In genomic region chr3:12879191-12879815, GRCh38 we compare ENCODE assay signal across 3 cellular contexts.
TF ChIP-seq lines count a peak whose summit lies in the region.

No MANE protein-coding gene starts in this region.

TF ChIP-seq in SK-N-SH, 30 proteins besides CTCF, POLR2A, EP300 and RAD21 (continued from another document):
- TF ChIP-seq REST (IDR thresholded peaks at IDR 0.05; ENCODE audit: low read depth, low read length) (peak; percentile 88), IRF3 (IDR thresholded peaks at IDR 0.05; ENCODE audit: low read depth, low read length) (no peak)

TF ChIP-seq in SK-N-SH treated with all-trans-retinoic acid at 6 μM for 48 hours, 23 proteins besides CTCF, POLR2A, EP300 and RAD21 (continued from another document):
- TF ChIP-seq GLIS3 (CRISPR knock-in tag; IDR thresholded peaks at IDR 0.05) (no peak), ZNF70 (CRISPR knock-in tag; IDR thresholded peaks at IDR 0.05) (no peak), TOX (CRISPR knock-in tag; IDR thresholded peaks at IDR 0.05; ENCODE audit: borderline replicate concordance) (no peak), ISL1 (CRISPR knock-in tag; IDR thresholded peaks at IDR 0.05) (no peak), POU6F1 (CRISPR knock-in tag; IDR thresholded peaks at IDR 0.05; ENCODE audit: borderline replicate concordance, low read depth) (no peak), RARB (CRISPR knock-in tag; IDR thresholded peaks at IDR 0.05) (no peak), ZNF8 (CRISPR knock-in tag; IDR thresholded peaks at IDR 0.05) (no peak), PATZ1 (CRISPR knock-in tag; IDR thresholded peaks at IDR 0.05; ENCODE audit: borderline replicate concordance) (no peak), CSRNP3 (CRISPR knock-in tag; IDR thresholded peaks at IDR 0.05) (no peak), ZFP3 (CRISPR knock-in tag; IDR thresholded peaks at IDR 0.05) (no peak), ESRRG (CRISPR knock-in tag; IDR thresholded peaks at IDR 0.05) (no peak), ZC3H10 (CRISPR knock-in tag; IDR thresholded peaks at IDR 0.05) (no peak)
TF ChIP-seq in SK-N-SH treated with all-trans-retinoic acid at 6 μM for 48 hours: peak in this region for 0.

TF ChIP-seq in GM12878, 131 proteins besides CTCF, POLR2A, EP300 and RAD21:
- TF ChIP-seq REST (IDR thresholded peaks at IDR 0.05; ENCODE audit: low read depth, low read length) (peak; percentile 56; the same call in 1 of the 2 replicates), USF1 (IDR thresholded peaks at IDR 0.05; ENCODE audit: borderline replicate concordance, extremely low read length, insufficient read depth, low read depth, low read length) (no peak)
TF ChIP-seq in GM12878: peak in this region for 1.
